Comparison of ENCODE assay signal across 18 cellular contexts in genomic region chr14:99484106-99484505, GRCh38.
"Had no signal": no experiment of that assay in that cellular context is flagged by ENCODE, and none has a peak within 500 bp of the region (broad histone marks: within the 10 kb centered on the region; RNA-seq: fewer than 3 reads in every experiment).

No MANE protein-coding gene starts in this region.

- DNase-seq: activated CD4-positive, alpha-beta T cell treated with anti-CD3 and anti-CD28 coated beads, Interleukin-2, amount 50 U/mL, for 4 hours; activated CD4-positive, CD25-positive, alpha-beta regulatory T cell treated with anti-CD3 and anti-CD28 coated beads, Interleukin-2, amount 50 U/mL, for 72 hours; activated gamma-delta T cell; anterior cingulate cortex; dermis blood vessel endothelial cell; effector memory CD8-positive, alpha-beta T cell; head of caudate nucleus; left colon; mucosa of descending colon; naive thymus-derived CD4-positive, alpha-beta T cell; nucleus accumbens; posterior cingulate gyrus; retina; stimulated activated CD4-positive, alpha-beta T cell treated with anti-CD3 and anti-CD28 coated beads, Interleukin-4, amount 100 ng/mL, for 1 hour; stimulated activated naive CD4-positive, alpha-beta T cell; T1000; transverse colon had no signal

- ATAC-seq: effector memory CD8-positive, alpha-beta T cell; left colon; mucosa of descending colon; naive thymus-derived CD4-positive, alpha-beta T cell had no signal

- H3K27me3 ChIP-seq: transverse colon had no signal

- H3K27me3 Mint-ChIP-seq: effector memory CD8-positive, alpha-beta T cell; naive thymus-derived CD4-positive, alpha-beta T cell had no signal

- H3K9me3 Mint-ChIP-seq: effector memory CD8-positive, alpha-beta T cell had no signal

- FAIRE-seq: frontal cortex had no signal

- H3K9me3 ChIP-seq: mucosa of descending colon, transverse colon had no signal

- H3K36me3 ChIP-seq: transverse colon had no signal

- H3K27ac ChIP-seq: transverse colon had no signal

- H3K4me3 ChIP-seq: mucosa of descending colon, transverse colon had no signal

- H3K27ac Mint-ChIP-seq: effector memory CD8-positive, alpha-beta T cell had no signal

- H3K36me3 Mint-ChIP-seq: naive thymus-derived CD4-positive, alpha-beta T cell had no signal
